8 cellular contexts compared by ENCODE assay signal in genomic region chr2:58045580-58046334, GRCh38. TPM values are rescaled to one million over a fixed set of nuclear protein-coding genes. Genes with fewer than 3 reads are reported as not detected.
DNase-seq lines count a peak whose midpoint lies in the region; ATAC-seq and TF ChIP-seq lines count a peak whose summit lies in the region.

No MANE protein-coding gene starts in this region.

- H3K27ac ChIP-seq in angular gyrus (ENCODE audit: low read depth, low read length) (peak overlapping the region; percentile 73), layer of hippocampus (ENCODE audit: low read depth, low read length) (peak overlapping the region; percentile 75), thoracic aorta (peak overlapping the region; percentile 87 to 89)

- no peak for TF ChIP-seq CTCF in thoracic aorta (IDR thresholded peaks at IDR 0.05)

- no peak for ATAC-seq in thoracic aorta (ENCODE audit: insufficient number of reproducible peaks, low FRiP score, low read depth)
- no peak for ATAC-seq in HG03097 (IDR thresholded peaks at IDR 0.05; ENCODE audit: low FRiP score, unreplicated experiment)

- H3K4me1 Mint-ChIP-seq in T-helper 1 cell treated with Interleukin-12 subunit alpha and Interleukin-12 subunit beta and Interleukin-4 antibody, amounts not matched to agents 30 μg/mL and 1 μg/mL, for 36 hours (ENCODE audit: low read depth), result peaks cover 30% of the 10 kb centered on the region

- no peaks in the 10 kb centered on the region for H3K9me3 Mint-ChIP-seq in T-helper 1 cell treated with Interleukin-12 subunit alpha and Interleukin-12 subunit beta and Interleukin-4 antibody, amounts not matched to agents 30 μg/mL and 1 μg/mL, for 36 hours

- peak overlapping the region; percentile 76 for H3K4me3 ChIP-seq in thoracic aorta

- H3K36me3 ChIP-seq in thoracic aorta, result no peaks in the 10 kb centered on the region

- no peak for DNase-seq in T-helper 1 cell
- DNase-seq in thoracic aorta (ENCODE audit: low spot score), result no peak
- no peak for DNase-seq in NAMALWA (ENCODE audit: low spot score)
- DNase-seq in NCI-H2081 treated with DMSO at 0.1 percent for 48 hours (lab: John Stamatoyannopoulos, UW), result no peak

- H3K4me3 Mint-ChIP-seq in T-helper 1 cell treated with Interleukin-12 subunit alpha and Interleukin-12 subunit beta and Interleukin-4 antibody, amounts not matched to agents 30 μg/mL and 1 μg/mL, for 36 hours, result peak overlapping the region; percentile 87

- no peaks in the 10 kb centered on the region for H3K27me3 Mint-ChIP-seq in T-helper 1 cell treated with Interleukin-12 subunit alpha and Interleukin-12 subunit beta and Interleukin-4 antibody, amounts not matched to agents 30 μg/mL and 1 μg/mL, for 36 hours (ENCODE audit: low read depth)

- H3K4me1 ChIP-seq in thoracic aorta (ENCODE audit: control insufficient read depth in 1 of 2, low read depth in 2 of 2), result peaks cover 17 to 18% of the 10 kb centered on the region in 2 donors

- no peaks in the 10 kb centered on the region for H3K9me3 ChIP-seq in thoracic aorta

- H3K27me3 ChIP-seq in layer of hippocampus (ENCODE audit: control insufficient read depth, insufficient read depth, low read length), result no peaks in the 10 kb centered on the region
- no peaks in the 10 kb centered on the region for H3K27me3 ChIP-seq in thoracic aorta (replicated peaks; ENCODE audit: insufficient read depth)

- peaks cover 7% of the 10 kb centered on the region for H3K36me3 Mint-ChIP-seq in T-helper 1 cell treated with Interleukin-12 subunit alpha and Interleukin-12 subunit beta and Interleukin-4 antibody, amounts not matched to agents 30 μg/mL and 1 μg/mL, for 36 hours (ENCODE audit: low read depth)

- H3K27ac Mint-ChIP-seq in T-helper 1 cell treated with Interleukin-12 subunit alpha and Interleukin-12 subunit beta and Interleukin-4 antibody, amounts not matched to agents 30 μg/mL and 1 μg/mL, for 36 hours, result peak overlapping the region; percentile 91

RNA-seq across cellular contexts. Expression of gene VRK2, which starts 0.8 kb away (rescaled TPM):
- total RNA-seq in thoracic aorta, result 10 to 100 TPM; 13.3 to 23.3 TPM
